Comparison of ENCODE assay signal across 8 cellular contexts in genomic region chr11:58580311-58580710, GRCh38. TPM values are rescaled to one million over a fixed set of nuclear protein-coding genes. Genes with fewer than 3 reads are reported as not detected.
DNase-seq lines count a peak whose midpoint lies in the region; ATAC-seq, FAIRE-seq and TF ChIP-seq lines count a peak whose summit lies in the region.

No MANE protein-coding gene starts in this region.

- H3K4me1 Mint-ChIP-seq in activated T-cell treated with anti-CD3 and anti-CD28 coated beads, Interleukin-2, amount 50 U/mL, for 72 hours (ENCODE audit: low read depth): peaks cover 65% of the 10 kb centered on the region
- peaks cover 31% of the 10 kb centered on the region for H3K4me1 Mint-ChIP-seq in astrocyte (ENCODE audit: low read depth, unreplicated experiment)

- H3K9me3 Mint-ChIP-seq in activated T-cell treated with anti-CD3 and anti-CD28 coated beads, Interleukin-2, amount 50 U/mL, for 72 hours: no peaks in the 10 kb centered on the region
- no peaks in the 10 kb centered on the region for H3K9me3 Mint-ChIP-seq in astrocyte (ENCODE audit: unreplicated experiment)

- 0% methylated on average over 2 of the region's 2 CpGs for WGBS in right lobe of liver (ENCODE audit: insufficient coverage, low coverage, low lambda C conversion rate, missing lambda C conversion rate)
- WGBS in tibial nerve, 2 donors: 11 to 14% methylated on average over 2 of the region's 2 CpGs

- TF ChIP-seq EP300 in tibial nerve (IDR thresholded peaks at IDR 0.05): no peak

- H3K36me3 ChIP-seq in astrocyte (ENCODE audit: insufficient read depth, low read length) (peaks cover 4% of the 10 kb centered on the region), right lobe of liver (peaks cover 0 to 3% (median 0%) of the 10 kb centered on the region in 4 donors), tibial nerve (no peaks in the 10 kb centered on the region)

- H3K27ac Mint-ChIP-seq in activated T-cell treated with anti-CD3 and anti-CD28 coated beads, Interleukin-2, amount 50 U/mL, for 72 hours: peak overlapping the region; percentile 100
- peak overlapping the region; percentile 96 for H3K27ac Mint-ChIP-seq in astrocyte (ENCODE audit: unreplicated experiment)

- H3K27ac ChIP-seq in astrocyte (ENCODE audit: low read depth, low read length) (peak overlapping the region; percentile 98), right lobe of liver (peak overlapping the region; percentile 98 to 99 (median 99)), tibial nerve (peak overlapping the region; percentile 99 to 100 (median 100))

- peak overlapping the region; percentile 98 for H3K9ac ChIP-seq in astrocyte (ENCODE audit: low read length)

- H3K4me2 ChIP-seq in astrocyte (ENCODE audit: low read length): peak overlapping the region; percentile 86

- TF ChIP-seq POLR2A in right lobe of liver (IDR thresholded peaks at IDR 0.05) (no peak), tibial nerve (IDR thresholded peaks at IDR 0.05) (no peak)

- ATAC-seq in activated T-cell treated with anti-CD3 and anti-CD28 coated beads, Interleukin-2, amount 50 U/mL, for 72 hours (replicated peaks in 1 of 2): no peak
- no peak for ATAC-seq in right lobe of liver
- no peak for ATAC-seq in HG02840 (IDR thresholded peaks at IDR 0.05; ENCODE audit: low FRiP score, unreplicated experiment)

- H2AFZ ChIP-seq in astrocyte (ENCODE audit: low read depth, low read length): no peak overlapping the region

- H3K27me3 Mint-ChIP-seq in activated T-cell treated with anti-CD3 and anti-CD28 coated beads, Interleukin-2, amount 50 U/mL, for 72 hours (ENCODE audit: low read depth): no peaks in the 10 kb centered on the region
- H3K27me3 Mint-ChIP-seq in astrocyte (ENCODE audit: low read depth, unreplicated experiment): no peaks in the 10 kb centered on the region

- peaks cover 65% of the 10 kb centered on the region for H3K79me2 ChIP-seq in astrocyte (ENCODE audit: insufficient read depth, low read length)

- FAIRE-seq in astrocyte (lab: Jason Lieb, UNC): peak; percentile 49

- peak overlapping the region; percentile 86 to 98 for H3K4me3 Mint-ChIP-seq in activated T-cell treated with anti-CD3 and anti-CD28 coated beads, Interleukin-2, amount 50 U/mL, for 72 hours
- H3K4me3 Mint-ChIP-seq in astrocyte (ENCODE audit: unreplicated experiment): peak overlapping the region; percentile 96

- DNase-seq in activated T-cell treated with anti-CD3 and anti-CD28 coated beads, Interleukin-2, amount 50 U/mL, for 72 hours: no peak
- DNase-seq in activated T-cell treated with anti-CD3 and anti-CD28 coated beads for 4 hours: no peak
- no peak for DNase-seq in astrocyte (ENCODE audit: low read depth)
- no peak for DNase-seq in right lobe of liver
- no peak for DNase-seq in tibial nerve (ENCODE audit: low spot score in 2 of 2)
- no peak for DNase-seq in GM13976 (ENCODE audit: low spot score)
- no peak for DNase-seq in KG1 (lab: John Stamatoyannopoulos, UW)

- H3K4me3 ChIP-seq in astrocyte (ENCODE audit: insufficient read depth, low read depth, low read length) (peak overlapping the region; percentile 79), right lobe of liver (peak overlapping the region; percentile 90 to 93 (median 91)), tibial nerve (peak overlapping the region; percentile 88 to 100 (median 98))

- peaks cover 13 to 18% of the 10 kb centered on the region in 2 donors for H3K36me3 Mint-ChIP-seq in activated T-cell treated with anti-CD3 and anti-CD28 coated beads, Interleukin-2, amount 50 U/mL, for 72 hours (ENCODE audit: insufficient read depth in 2 of 2)
- H3K36me3 Mint-ChIP-seq in astrocyte (ENCODE audit: low read depth, unreplicated experiment): no peaks in the 10 kb centered on the region

- TF ChIP-seq CTCF in astrocyte (IDR thresholded peaks at IDR 0.05; ENCODE audit: insufficient read depth, low read depth, low read length) (no peak), right lobe of liver (IDR thresholded peaks at IDR 0.05) (no peak), tibial nerve (IDR thresholded peaks at IDR 0.05) (no peak), GM13976 (IDR thresholded peaks at IDR 0.05; ENCODE audit: borderline replicate concordance, control extremely low read depth, extremely low read depth, insufficient read depth, missing control alignments) (no peak)

- H3K27me3 ChIP-seq in astrocyte (ENCODE audit: insufficient read depth, low read length): no peaks in the 10 kb centered on the region
- H3K27me3 ChIP-seq in right lobe of liver: no peaks in the 10 kb centered on the region
- H3K27me3 ChIP-seq in tibial nerve: no peaks in the 10 kb centered on the region

- H3K9me3 ChIP-seq in astrocyte (ENCODE audit: insufficient read depth, low read depth, low read length) (no peaks in the 10 kb centered on the region), right lobe of liver (no peaks in the 10 kb centered on the region), tibial nerve (no peaks in the 10 kb centered on the region)

- H3K4me1 ChIP-seq in astrocyte (ENCODE audit: insufficient read depth, low read length) (peaks cover 23% of the 10 kb centered on the region), right lobe of liver (peaks cover 0 to 68% (median 20%) of the 10 kb centered on the region in 4 donors), tibial nerve (peaks cover 0 to 72% (median 46%) of the 10 kb centered on the region in 4 donors)

- in situ Hi-C loops in GM13976 (cut with MboI; ENCODE audit: low sequenced_read_pairs, unreplicated experiment): no loop called here

- intact Hi-C loops in right lobe of liver (cut with DNase I): no loop called here

- peaks cover 34% of the 10 kb centered on the region for H4K20me1 ChIP-seq in astrocyte (ENCODE audit: insufficient read depth, low read length)

RNA-seq across cellular contexts. Expression of gene ZFP91, which starts 1.4 kb away (rescaled TPM):
- total RNA-seq in activated T-cell treated with anti-CD3 and anti-CD28 coated beads, Interleukin-2, amount 50 U/mL, for 72 hours: 10 to 100 TPM; 43.4 to 48.4 TPM
- total RNA-seq in astrocyte (38.1 and 40.1 TPM in 2 replicates), right lobe of liver (10 to 100 TPM; 19.5 to 27.0 (median 24.3) TPM), tibial nerve (10 to 100 TPM; 45.0 to 47.7 (median 47.2) TPM)

RNA-seq across cellular contexts. Expression of gene LPXN, which starts 4.7 kb away (rescaled TPM):
- 100 to 1,000 TPM; 113 to 121 TPM for total RNA-seq in activated T-cell treated with anti-CD3 and anti-CD28 coated beads, Interleukin-2, amount 50 U/mL, for 72 hours
- 3.6 and 3.7 TPM in 2 replicates for total RNA-seq in astrocyte
- total RNA-seq in right lobe of liver: 1 to 10 TPM; 3.9 to 8.4 (median 5.5) TPM
- total RNA-seq in tibial nerve: 10 to 100 TPM; 10.3 to 13.2 (median 11.9) TPM

RNA-seq across cellular contexts. Expression of gene CNTF, which starts 42.2 kb away (rescaled TPM):
- total RNA-seq in activated T-cell treated with anti-CD3 and anti-CD28 coated beads, Interleukin-2, amount 50 U/mL, for 72 hours: 1 to 10 TPM; 4.5 to 5.0 TPM
- total RNA-seq in astrocyte (1.4 and 1.7 TPM in 2 replicates), right lobe of liver (under 1 TPM; 0.37 to 0.87 (median 0.72) TPM), tibial nerve (100 to 1,000 TPM in 3 of 4 donors, 10 to 100 TPM in 1; 53.7 to 342 (median 305) TPM)

Comparison
In these comparisons a context has a peak if more than half of its experiments do, and no peak if none do; other contexts are left out.
1. RNA of gene LPXN, which starts 4.7 kb away (total RNA-seq): 113 to 121 TPM in activated T-cell treated with anti-CD3 and anti-CD28 coated beads, Interleukin-2, amount 50 U/mL, for 72 hours; 10.3 to 13.2 TPM in tibial nerve, 3.9 to 8.4 TPM in right lobe of liver and 3.6 to 3.7 TPM in astrocyte; every median in the first group is over 4 times any median in the second.
2. RNA of gene CNTF, which starts 42.2 kb away (total RNA-seq): 53.7 to 342 TPM in tibial nerve; 4.5 to 5.0 TPM in activated T-cell treated with anti-CD3 and anti-CD28 coated beads, Interleukin-2, amount 50 U/mL, for 72 hours, 1.4 to 1.7 TPM in astrocyte and 0.37 to 0.87 TPM in right lobe of liver; every median in the first group is over 4 times any median in the second.
3. Peak in every context shown above with its lines, with median percentiles within 50 percentile points of each other: H3K27ac ChIP-seq and H3K4me3 ChIP-seq.